ENCODE assay signal across 15 cellular contexts in the genomic region with DNA sequence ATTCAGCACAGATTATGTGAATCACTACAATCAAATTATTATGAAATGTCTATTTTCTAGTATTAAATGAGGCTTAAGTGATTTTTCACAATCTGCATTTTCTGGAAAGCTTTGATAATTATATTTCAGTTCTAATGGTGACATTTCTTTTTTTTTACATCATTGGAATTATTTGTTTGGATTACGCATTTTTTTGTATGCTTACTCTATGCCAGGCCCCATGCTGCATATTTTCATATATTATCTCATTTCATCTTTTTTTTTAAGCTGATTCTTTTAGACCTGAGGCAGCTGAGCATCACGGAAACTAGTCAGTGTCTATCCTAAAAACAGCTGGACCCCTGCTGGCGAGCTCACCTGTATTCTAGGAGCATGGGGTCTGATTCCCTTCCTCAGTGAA.
"Had no signal": no experiment of that assay in that cellular context is flagged by ENCODE, and none has a peak within 500 bp of the region (broad histone marks: within the 10 kb centered on the region; RNA-seq: fewer than 3 reads in every experiment).

No MANE protein-coding gene starts in this region.

- DNase-seq: activated CD4-positive, alpha-beta T cell treated with anti-CD3 and anti-CD28 coated beads, Interleukin-2, amount 50 U/mL, for 1 hour; activated CD4-positive, CD25-positive, alpha-beta regulatory T cell treated with anti-CD3 and anti-CD28 coated beads, Interleukin-2, amount 50 U/mL, for 72 hours; activated naive CD4-positive, alpha-beta T cell treated with anti-CD3 and anti-CD28 coated beads for 36 hours; activated T-cell treated with anti-CD3 and anti-CD28 coated beads, Interleukin-2, amount 50 U/mL, for 4 hours; effector CD8-positive, alpha-beta T cell; erythroblast; head of caudate nucleus; left colon; stimulated activated CD4-positive, alpha-beta T cell treated with anti-CD3 and anti-CD28 coated beads, Interleukin-2, amount 100 ng/mL, for 48 hours; stimulated activated CD8-positive, alpha-beta memory T cell treated with anti-CD3 and anti-CD28 coated beads, Interleukin-4, amount 100 ng/mL, for 48 hours; stimulated activated naive B cell treated with anti-CD40 and anti-IgM and Interleukin-4, amounts not matched to agents 10 μg/mL and 1 μg/mL and 100 μg/mL, for 72 hours had no signal

- H3K27ac ChIP-seq: prostate gland, thoracic aorta, VCaP had no signal

- H3K27me3 ChIP-seq: gastroesophageal sphincter had no signal

- H3K4me3 ChIP-seq: gastroesophageal sphincter, prostate gland, thoracic aorta had no signal

- H3K4me1 ChIP-seq: prostate gland had no signal

- H3K9me3 ChIP-seq: gastroesophageal sphincter, prostate gland, thoracic aorta had no signal

- H3K36me3 ChIP-seq: gastroesophageal sphincter, prostate gland, thoracic aorta had no signal
